ENCODE assay signal across 18 cellular contexts in the genomic region with DNA sequence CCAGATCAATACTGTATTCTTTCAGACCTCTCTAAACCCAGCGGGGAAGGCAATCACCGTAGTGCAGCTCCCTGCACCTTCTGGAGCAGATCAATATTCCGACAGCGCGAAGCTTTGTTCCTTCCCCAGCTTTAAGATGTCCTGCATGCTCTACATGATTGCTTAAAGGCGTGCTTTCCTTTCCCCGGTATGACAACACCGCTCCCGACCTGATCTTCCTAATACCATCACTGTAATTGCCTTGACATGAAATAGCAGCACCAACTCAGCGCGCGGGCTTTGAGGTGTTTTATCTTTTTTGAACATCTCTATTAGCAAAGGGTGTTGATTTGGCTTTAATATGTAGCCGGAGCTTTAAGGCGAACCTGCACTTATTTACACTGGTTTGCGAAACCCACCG.
DNase-seq lines count a peak whose midpoint lies in the region; FAIRE-seq and TF ChIP-seq lines count a peak whose summit lies in the region.
"Had no signal": no experiment of that assay in that cellular context is flagged by ENCODE, and none has a peak within 500 bp of the region (broad histone marks: within the 10 kb centered on the region; RNA-seq: fewer than 3 reads in every experiment).

No MANE protein-coding gene starts in this region.

- no peak for TF ChIP-seq CTCF in nephron progenitor cell (IDR thresholded peaks at IDR 0.05)

- H3K4me1 Mint-ChIP-seq in nephron progenitor cell = peaks cover 63% of the 10 kb centered on the region
- no peaks in the 10 kb centered on the region for H3K4me1 Mint-ChIP-seq in activated naive CD4-positive, alpha-beta T cell treated with anti-CD3 and anti-CD28 coated beads, Interleukin-2, amount 10 ng/mL, durations not matched to agents 7 days and 5 days

- no peaks in the 10 kb centered on the region for H3K9me3 Mint-ChIP-seq in nephron progenitor cell
- peaks cover 5% of the 10 kb centered on the region for H3K9me3 Mint-ChIP-seq in activated naive CD4-positive, alpha-beta T cell treated with anti-CD3 and anti-CD28 coated beads, Interleukin-2, amount 10 ng/mL, durations not matched to agents 7 days and 5 days

- H3K36me3 Mint-ChIP-seq in nephron progenitor cell (ENCODE audit: low read depth) = no peaks in the 10 kb centered on the region
- H3K36me3 Mint-ChIP-seq in activated naive CD4-positive, alpha-beta T cell treated with anti-CD3 and anti-CD28 coated beads, Interleukin-2, amount 10 ng/mL, durations not matched to agents 7 days and 5 days = no peaks in the 10 kb centered on the region

- peaks cover 13% of the 10 kb centered on the region for H3K27me3 Mint-ChIP-seq in nephron progenitor cell (ENCODE audit: low read depth, poor library complexity)
- no peaks in the 10 kb centered on the region for H3K27me3 Mint-ChIP-seq in activated naive CD4-positive, alpha-beta T cell treated with anti-CD3 and anti-CD28 coated beads, Interleukin-2, amount 10 ng/mL, durations not matched to agents 7 days and 5 days
- H3K27me3 Mint-ChIP-seq: CD4-positive, alpha-beta T cell had no signal

- no peak overlapping the region for H3K4me3 Mint-ChIP-seq in nephron progenitor cell
- H3K4me3 Mint-ChIP-seq in activated naive CD4-positive, alpha-beta T cell treated with anti-CD3 and anti-CD28 coated beads, Interleukin-2, amount 10 ng/mL, durations not matched to agents 7 days and 5 days = no peak overlapping the region
- H3K4me3 Mint-ChIP-seq: CD4-positive, alpha-beta T cell had no signal

- CTCF ChIA-PET in activated naive CD4-positive, alpha-beta T cell treated with anti-CD3 and anti-CD28 coated beads, Interleukin-2, amount 10 ng/mL, durations not matched to agents 7 days and 5 days (lab: Charles Lee) = interaction anchor here (0.5 kb wide), 1 partner anchor 22 kb away, joined by 4 read pairs; no protein-coding TSS in a partner anchor

- DNase-seq in NCI-H82 (lab: John Stamatoyannopoulos, UW) = peak; percentile 45
- DNase-seq in NCI-H82 treated with DMSO at 0.1 percent for 48 hours (lab: John Stamatoyannopoulos, UW; ENCODE audit: unreplicated experiment) = no peak
- DNase-seq in NCI-H2227 treated with DMSO at 0.1 percent for 48 hours (lab: John Stamatoyannopoulos, UW) = peak; percentile 68
- DNase-seq in nephron progenitor cell = no peak
- no peak for DNase-seq in urothelium cell line (ENCODE audit: low spot score)
- DNase-seq in activated CD4-positive, alpha-beta T cell treated with anti-CD3 and anti-CD28 coated beads for 1 hour = no peak
- DNase-seq in activated naive CD4-positive, alpha-beta T cell treated with anti-CD3 and anti-CD28 coated beads, Interleukin-2, amount 10 ng/mL, durations not matched to agents 7 days and 5 days = no peak
- no peak for DNase-seq in superior temporal gyrus (ENCODE audit: extremely low spot score)
- DNase-seq: AML-193; C1 segment of cervical spinal cord; Calu3; CD4-positive, alpha-beta T cell; DMS153; DMS79 treated with DMSO at 0.1 percent for 48 hours; GDM1; IMR-90 had no signal

- peak overlapping the region; percentile 77 for H3K27ac Mint-ChIP-seq in nephron progenitor cell
- H3K27ac Mint-ChIP-seq in activated naive CD4-positive, alpha-beta T cell treated with anti-CD3 and anti-CD28 coated beads, Interleukin-2, amount 10 ng/mL, durations not matched to agents 7 days and 5 days = no peak overlapping the region
- H3K27ac Mint-ChIP-seq: CD4-positive, alpha-beta T cell had no signal

- FAIRE-seq in urothelium cell line (lab: Jason Lieb, UNC) = peak; percentile 37
- FAIRE-seq: GM12892, H54 had no signal

Comparison
In these comparisons a context has a peak if more than half of its experiments do, and no peak if none do; other contexts are left out.
1. DNase-seq: peak in NCI-H82 (single experiment) and NCI-H2227 treated with DMSO at 0.1 percent for 48 hours (single experiment); none in NCI-H82 treated with DMSO at 0.1 percent for 48 hours (single experiment), nephron progenitor cell (single experiment), urothelium cell line (single experiment), activated CD4-positive, alpha-beta T cell treated with anti-CD3 and anti-CD28 coated beads for 1 hour (single experiment), activated naive CD4-positive, alpha-beta T cell treated with anti-CD3 and anti-CD28 coated beads, Interleukin-2, amount 10 ng/mL, durations not matched to agents 7 days and 5 days (single experiment) and superior temporal gyrus (single experiment).